Comparison of ENCODE assay signal across 21 cellular contexts in the genomic region with DNA sequence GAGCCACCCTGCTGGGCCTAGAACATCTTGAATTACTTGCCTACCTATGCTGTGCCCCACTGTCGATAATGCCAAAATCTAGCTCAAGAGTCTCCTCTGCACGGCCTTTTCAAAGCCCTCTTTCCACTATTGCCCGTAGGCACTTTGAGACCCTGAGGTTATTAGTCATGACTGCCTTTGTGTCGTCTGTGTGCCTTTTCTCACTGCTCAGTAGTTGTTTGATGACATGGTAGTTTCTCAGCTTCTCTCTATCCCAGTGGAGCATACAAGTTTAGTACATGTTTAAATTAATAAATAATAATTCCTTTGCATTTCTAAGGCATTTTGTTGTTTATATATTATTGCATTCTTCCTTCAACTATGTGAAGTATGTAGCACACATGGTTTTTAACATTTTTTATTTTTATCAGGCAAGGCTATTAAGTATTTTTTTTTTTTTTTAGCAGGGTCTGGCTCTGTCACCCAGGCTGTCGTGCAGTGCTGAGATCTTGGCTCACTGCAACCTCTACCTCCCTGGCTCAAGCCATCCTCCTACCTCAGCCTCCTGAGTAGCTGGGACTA. TPM values are rescaled to one million over a fixed set of nuclear protein-coding genes. Genes with fewer than 3 reads are reported as not detected.
DNase-seq lines count a peak whose midpoint lies in the region; ATAC-seq and TF ChIP-seq lines count a peak whose summit lies in the region.
"Had no signal": no experiment of that assay in that cellular context is flagged by ENCODE, and none has a peak within 500 bp of the region (broad histone marks: within the 10 kb centered on the region; RNA-seq: fewer than 3 reads in every experiment).

No MANE protein-coding gene starts in this region.

- no peaks in the 10 kb centered on the region for H3K27me3 Mint-ChIP-seq in progenitor cell of endocrine pancreas
- H3K27me3 Mint-ChIP-seq in activated CD4-positive, alpha-beta T cell treated with anti-CD3 and anti-CD28 coated beads for 36 hours, result no peaks in the 10 kb centered on the region
- H3K27me3 Mint-ChIP-seq: activated CD8-positive, alpha-beta T cell treated with anti-CD3 and anti-CD28 coated beads for 36 hours had no signal

- DNase-seq in ELR (ENCODE audit: low read depth), result peak; percentile 71
- DNase-seq in SK-N-MC (ENCODE audit: low read depth, low spot score), result no peak
- DNase-seq in fibroblast of gingiva (ENCODE audit: low read depth), result peak; percentile 31
- DNase-seq in progenitor cell of endocrine pancreas (ENCODE audit: low spot score, unreplicated experiment), result no peak
- no peak for DNase-seq in AG08395 (ENCODE audit: low spot score)
- no peak for DNase-seq in GF-D8 (lab: John Stamatoyannopoulos, UW)
- DNase-seq in activated CD4-positive, alpha-beta T cell treated with anti-CD3 and anti-CD28 coated beads for 36 hours, result no peak
- DNase-seq: activated CD8-positive, alpha-beta T cell treated with anti-CD3 and anti-CD28 coated beads for 36 hours; activated naive CD4-positive, alpha-beta T cell treated with Interleukin-2 at 50 U/mL for 16 hours; activated T-cell treated with anti-CD3 and anti-CD28 coated beads, Interleukin-2, amount 50 U/mL, for 1 hour; body of pancreas; midbrain; MM.1S; NCI-H1436 treated with DMSO at 0.1 percent for 48 hours; retina; SHP77 treated with DMSO at 0.1 percent for 48 hours; testis had no signal

- peak overlapping the region; percentile 97 for H3K27ac ChIP-seq in SK-N-MC
- H3K27ac ChIP-seq: body of pancreas, epithelial cell of prostate had no signal

- H3K36me3 ChIP-seq in SK-N-MC (ENCODE audit: insufficient read depth, low read length), result peaks cover 7% of the 10 kb centered on the region; the same call in 1 of the 2 replicates

- no peak for TF ChIP-seq CTCF in progenitor cell of endocrine pancreas (IDR thresholded peaks at IDR 0.05; ENCODE audit: unreplicated experiment)

- no peak overlapping the region; the same call in 1 of the 2 replicates for H3K4me3 ChIP-seq in SK-N-MC
- H3K4me3 ChIP-seq: body of pancreas, testis had no signal

- no peaks in the 10 kb centered on the region for H3K9me3 Mint-ChIP-seq in progenitor cell of endocrine pancreas (ENCODE audit: low read depth)
- no peaks in the 10 kb centered on the region for H3K9me3 Mint-ChIP-seq in activated CD4-positive, alpha-beta T cell treated with anti-CD3 and anti-CD28 coated beads for 36 hours (ENCODE audit: low read depth)
- H3K9me3 Mint-ChIP-seq: neural crest cell had no signal

- ATAC-seq in HG03280 (IDR thresholded peaks at IDR 0.05; ENCODE audit: unreplicated experiment), result no peak
- no peak for ATAC-seq in activated CD4-positive, alpha-beta T cell treated with anti-CD3 and anti-CD28 coated beads for 36 hours
- ATAC-seq: body of pancreas had no signal

- no peaks in the 10 kb centered on the region for H3K9me3 ChIP-seq in SK-N-MC (ENCODE audit: low read depth, low read length)
- H3K9me3 ChIP-seq: body of pancreas, testis had no signal

- POLR2A ChIA-PET in activated CD4-positive, alpha-beta T cell treated with anti-CD3 and anti-CD28 coated beads for 36 hours (lab: Charles Lee), result no interaction called here

- peaks cover 4% of the 10 kb centered on the region for H3K36me3 Mint-ChIP-seq in progenitor cell of endocrine pancreas (ENCODE audit: insufficient read depth)
- peaks cover 9% of the 10 kb centered on the region for H3K36me3 Mint-ChIP-seq in activated CD4-positive, alpha-beta T cell treated with anti-CD3 and anti-CD28 coated beads for 36 hours (ENCODE audit: low read depth)

- H3K4me3 Mint-ChIP-seq in progenitor cell of endocrine pancreas (ENCODE audit: low read depth), result no peak overlapping the region
- no peak overlapping the region for H3K4me3 Mint-ChIP-seq in activated CD4-positive, alpha-beta T cell treated with anti-CD3 and anti-CD28 coated beads for 36 hours
- H3K4me3 Mint-ChIP-seq: activated CD8-positive, alpha-beta T cell treated with anti-CD3 and anti-CD28 coated beads for 36 hours; neural crest cell; T-helper 1 cell treated with Interleukin-12 subunit alpha and Interleukin-12 subunit beta and Interleukin-4 antibody, amounts not matched to agents 30 μg/mL and 1 μg/mL, for 36 hours had no signal

- CTCF ChIA-PET in activated CD4-positive, alpha-beta T cell treated with anti-CD3 and anti-CD28 coated beads for 36 hours (lab: Charles Lee), result interaction anchor here (0.7 to 1.7 kb wide), 5 partner anchors 13 to 452 kb away, joined by 3 to 6 read pairs (median 3); no protein-coding TSS in a partner anchor

- peak overlapping the region; percentile 41 for H3K9ac ChIP-seq in SK-N-MC (ENCODE audit: insufficient read length)

- intact Hi-C loops in activated CD4-positive, alpha-beta T cell treated with anti-CD3 and anti-CD28 coated beads for 36 hours (cut with DNase I, micrococcal nuclease), result no loop called here

- peak overlapping the region; percentile 85 for H3K27ac Mint-ChIP-seq in progenitor cell of endocrine pancreas
- no peak overlapping the region for H3K27ac Mint-ChIP-seq in activated CD4-positive, alpha-beta T cell treated with anti-CD3 and anti-CD28 coated beads for 36 hours
- H3K27ac Mint-ChIP-seq: activated CD8-positive, alpha-beta T cell treated with anti-CD3 and anti-CD28 coated beads for 36 hours; T-helper 1 cell treated with Interleukin-12 subunit alpha and Interleukin-12 subunit beta and Interleukin-4 antibody, amounts not matched to agents 30 μg/mL and 1 μg/mL, for 36 hours had no signal

- H3K4me1 Mint-ChIP-seq in progenitor cell of endocrine pancreas (ENCODE audit: low read depth), result peaks cover 26% of the 10 kb centered on the region
- H3K4me1 Mint-ChIP-seq in activated CD4-positive, alpha-beta T cell treated with anti-CD3 and anti-CD28 coated beads for 36 hours, result peaks cover 44% of the 10 kb centered on the region

RNA-seq across cellular contexts. Expression of gene SIPA1L1, which starts 45.1 kb away (rescaled TPM):
- total RNA-seq in progenitor cell of endocrine pancreas, result 101 and 105 TPM in 2 replicates
- 10 to 100 TPM; 49.0 to 56.2 TPM for total RNA-seq in activated CD4-positive, alpha-beta T cell treated with anti-CD3 and anti-CD28 coated beads for 36 hours

Comparison
In these comparisons a context has a peak if more than half of its experiments do, and no peak if none do; other contexts are left out.
1. DNase-seq: peak in ELR (single experiment) and fibroblast of gingiva (single experiment); none in SK-N-MC (single experiment), progenitor cell of endocrine pancreas (single experiment), AG08395 (single experiment), GF-D8 (single experiment) and activated CD4-positive, alpha-beta T cell treated with anti-CD3 and anti-CD28 coated beads for 36 hours (single experiment).